8 cellular contexts compared by ENCODE assay signal in the genomic region with DNA sequence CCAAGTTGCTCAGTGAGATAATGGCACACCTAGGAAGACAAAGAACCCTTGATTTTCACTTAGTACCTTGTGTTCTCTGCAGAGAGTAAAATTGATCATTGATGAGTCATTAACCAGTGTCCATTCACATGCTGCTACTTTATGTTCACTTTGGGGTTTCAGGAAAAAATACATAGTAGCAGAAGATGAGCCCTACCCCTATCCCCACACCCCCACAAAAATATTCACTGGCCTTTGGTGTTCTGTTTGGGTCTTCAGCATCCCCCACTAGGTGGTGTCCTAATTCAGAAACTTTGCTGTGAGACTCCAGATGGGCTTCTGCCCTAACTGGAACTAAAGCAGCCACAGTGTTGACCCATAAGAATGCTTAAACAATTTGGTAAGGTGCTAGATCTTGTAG.
DNase-seq lines count a peak whose midpoint lies in the region; ATAC-seq and TF ChIP-seq lines count a peak whose summit lies in the region.

No MANE protein-coding gene starts in this region.

- H3K27ac ChIP-seq in fibroblast of lung (ENCODE audit: insufficient read depth, low read length) (peak overlapping the region; percentile 83), parathyroid adenoma (no peak overlapping the region)

- H3K4me3 ChIP-seq in fibroblast of lung (replicated peaks in 1 of 4; ENCODE audit: control extremely low read depth in 1 of 4, insufficient read depth in 1 of 4, low read depth in 3 of 4, low read length in 4 of 4) (no peak overlapping the region), parathyroid adenoma (ENCODE audit: low read depth, low read length) (no peak overlapping the region)

- DNase-seq in activated gamma-delta T cell treated with Interleukin-2 at 50 U/mL for 16 hours (peak; percentile 15), activated gamma-delta T cell (lab: John Stamatoyannopoulos, UW) (no peak), fibroblast of lung (ENCODE audit: low read depth in 2 of 2) (peak; percentile 50 to 73), SHP77 (lab: John Stamatoyannopoulos, UW) (no peak), AG08396 (ENCODE audit: low spot score) (no peak)

- H3K27me3 ChIP-seq in fibroblast of lung (ENCODE audit: control insufficient read depth, insufficient read depth, low read length) (no peaks in the 10 kb centered on the region), parathyroid adenoma (ENCODE audit: control insufficient read depth, insufficient read depth, low read length) (no peaks in the 10 kb centered on the region)

- H3K4me1 ChIP-seq in fibroblast of lung (ENCODE audit: control insufficient read depth, extremely low read depth, insufficient read depth, low read length) (peaks cover 23% of the 10 kb centered on the region), parathyroid adenoma (no peaks in the 10 kb centered on the region)

- H3K4me2 ChIP-seq in fibroblast of lung (ENCODE audit: extremely low read depth, insufficient read depth, low read length) (no peak overlapping the region), parathyroid adenoma (ENCODE audit: low read length) (no peak overlapping the region)

- H3K9ac ChIP-seq in fibroblast of lung (ENCODE audit: insufficient read depth, low read length) (no peak overlapping the region), parathyroid adenoma (no peak overlapping the region)

- no peaks in the 10 kb centered on the region for H4K20me1 ChIP-seq in fibroblast of lung (ENCODE audit: control insufficient read depth, extremely low read depth, insufficient read depth, low read length)

- TF ChIP-seq CTCF in fibroblast of lung (conservative IDR thresholded peaks at IDR 0.05 in 1 of 2, IDR thresholded peaks at IDR 0.05 in 1 of 2; ENCODE audit: low read depth in 1 of 2, low read length in 2 of 2) (peak; percentile 41 to 65), parathyroid adenoma (IDR thresholded peaks at IDR 0.05) (peak; percentile 32)

- peak; percentile 47 for ATAC-seq in HG02884 (IDR thresholded peaks at IDR 0.05; ENCODE audit: unreplicated experiment)
- peak; percentile 25 for ATAC-seq in SK-N-SH treated with all-trans-retinoic acid at 6 μM for 48 hours

- no peaks in the 10 kb centered on the region for H3K9me3 ChIP-seq in fibroblast of lung (ENCODE audit: control insufficient read depth, insufficient read depth, low read depth, low read length)
- H3K9me3 ChIP-seq in parathyroid adenoma (ENCODE audit: control insufficient read depth, low read length) = no peaks in the 10 kb centered on the region

- H3K79me2 ChIP-seq in fibroblast of lung (ENCODE audit: control insufficient read depth, insufficient read depth, low read length) (peaks cover 12% of the 10 kb centered on the region), parathyroid adenoma (no peaks in the 10 kb centered on the region)

- H2AFZ ChIP-seq in fibroblast of lung (ENCODE audit: low read length) = no peak overlapping the region
- no peak overlapping the region for H2AFZ ChIP-seq in parathyroid adenoma

- H3K36me3 ChIP-seq in fibroblast of lung (ENCODE audit: control insufficient read depth, insufficient read depth, low read length) = no peaks in the 10 kb centered on the region
- no peaks in the 10 kb centered on the region for H3K36me3 ChIP-seq in parathyroid adenoma (ENCODE audit: control insufficient read depth, insufficient read depth, low read length)

TF ChIP-seq in SK-N-SH treated with all-trans-retinoic acid at 6 μM for 48 hours, 23 proteins besides CTCF, POLR2A, EP300 and RAD21:
- TF ChIP-seq ZNF8 (CRISPR knock-in tag; IDR thresholded peaks at IDR 0.05) (no peak), PPARA (CRISPR knock-in tag; IDR thresholded peaks at IDR 0.05; ENCODE audit: borderline replicate concordance) (no peak), ZNF70 (CRISPR knock-in tag; IDR thresholded peaks at IDR 0.05) (no peak), ARNTL (CRISPR knock-in tag; IDR thresholded peaks at IDR 0.05; ENCODE audit: borderline replicate concordance, low read depth) (no peak)

Comparison
In these comparisons a context has a peak if more than half of its experiments do, and no peak if none do; other contexts are left out.
1. DNase-seq: peak in activated gamma-delta T cell treated with Interleukin-2 at 50 U/mL for 16 hours (single experiment) and fibroblast of lung (2 of 2); none in activated gamma-delta T cell (single experiment), SHP77 (0 of 2) and AG08396 (single experiment).